Comparison of ENCODE assay signal across 22 cellular contexts in genomic region chr1:208866351-208866750, GRCh38.
"Had no signal": no experiment of that assay in that cellular context is flagged by ENCODE, and none has a peak within 500 bp of the region (broad histone marks: within the 10 kb centered on the region; RNA-seq: fewer than 3 reads in every experiment).

No MANE protein-coding gene starts in this region.

- H3K4me1 ChIP-seq: gastrocnemius medialis, neural progenitor cell, parathyroid adenoma, right lobe of liver, tibial nerve, upper lobe of right lung, uterus had no signal

- H3K27ac ChIP-seq: dorsolateral prefrontal cortex, gastrocnemius medialis, neural progenitor cell, parathyroid adenoma, right lobe of liver, thoracic aorta, tibial nerve, upper lobe of right lung, uterus had no signal

- H3K79me2 ChIP-seq: parathyroid adenoma had no signal

- H3K27me3 ChIP-seq: dorsolateral prefrontal cortex, gastrocnemius medialis, neural progenitor cell, right lobe of liver, tibial nerve, upper lobe of right lung, uterus had no signal

- FAIRE-seq: colon, keratinocyte had no signal

- H3K4me2 ChIP-seq: neural progenitor cell had no signal

- H3K36me3 ChIP-seq: gastrocnemius medialis, neural progenitor cell, right lobe of liver, thoracic aorta, tibial nerve, upper lobe of right lung, uterus had no signal

- DNase-seq: dorsolateral prefrontal cortex; effector CD4-positive, alpha-beta T cell; foreskin fibroblast; gastrocnemius medialis; head of caudate nucleus; left ventricle myocardium superior; naive B cell; right lobe of liver; stimulated activated CD4-positive, alpha-beta T cell treated with anti-CD3 and anti-CD28 coated beads, Interleukin-2, amount 100 ng/mL, for 24 hours; stimulated activated CD4-positive, alpha-beta T cell treated with anti-CD3 and anti-CD28 coated beads, Interleukin-4, amount 100 ng/mL, for 24 hours; stimulated activated naive CD8-positive, alpha-beta T cell treated with anti-CD3 and anti-CD28 coated beads, Interleukin-15, Interleukin-2, amounts not matched to agents 100 U/mL and 50 U/mL, for 24 hours; upper lobe of right lung; uterus had no signal

- H3K9me3 ChIP-seq: gastrocnemius medialis, right lobe of liver, thoracic aorta, upper lobe of right lung, uterus had no signal

- H3K4me3 ChIP-seq: dorsolateral prefrontal cortex, gastrocnemius medialis, lung, neural progenitor cell, right lobe of liver, thoracic aorta, tibial nerve, upper lobe of right lung, uterus had no signal

- H2AFZ ChIP-seq: neural progenitor cell, parathyroid adenoma had no signal

- ATAC-seq: gastrocnemius medialis; left ventricle myocardium superior; natural killer cell treated with Interleukin-12 subunit alpha and Interleukin-12 subunit beta and Interleukin-15 and Interleukin-18, amount 100 ng/mL, for 72 hours; right lobe of liver; stimulated activated effector memory CD8-positive, alpha-beta T cell treated with anti-CD3 and anti-CD28 coated beads, Interleukin-12 subunit alpha, Interleukin-12 subunit beta, amount 100 ng/mL, for 72 hours; stimulated activated naive CD8-positive, alpha-beta T cell treated with anti-CD3 and anti-CD28 coated beads, Interleukin-15, Interleukin-2, amounts not matched to agents 100 U/mL and 50 U/mL, for 24 hours; upper lobe of right lung had no signal

- H3K9ac ChIP-seq: neural progenitor cell, parathyroid adenoma had no signal
